Comparison of ENCODE assay signal across 10 cellular contexts in genomic region chr17:50051606-50052005, GRCh38. TPM values are rescaled to one million over a fixed set of nuclear protein-coding genes. Genes with fewer than 3 reads are reported as not detected.
DNase-seq lines count a peak whose midpoint lies in the region; ATAC-seq and TF ChIP-seq lines count a peak whose summit lies in the region.
"Had no signal": no experiment of that assay in that cellular context is flagged by ENCODE, and none has a peak within 500 bp of the region (broad histone marks: within the 10 kb centered on the region; RNA-seq: fewer than 3 reads in every experiment).

No MANE protein-coding gene starts in this region.

- no peak overlapping the region for H4K8ac ChIP-seq in mesendoderm (ENCODE audit: low read depth, low read length)

- H3K4ac ChIP-seq in mesendoderm (ENCODE audit: low read depth, low read length), result peak overlapping the region; percentile 82

- H3K18ac ChIP-seq in mesendoderm (ENCODE audit: low read length), result peak overlapping the region; percentile 31

- DNase-seq in CD14-positive monocyte (ENCODE audit: low spot score) (peak; percentile 14), mesendoderm (no peak), DMS 273 treated with DMSO at 0.1 percent for 48 hours (lab: John Stamatoyannopoulos, UW) (no peak), GM03348 (ENCODE audit: low spot score) (no peak), GF-D8 (lab: John Stamatoyannopoulos, UW) (no peak), NK-92 (lab: John Stamatoyannopoulos, UW; ENCODE audit: unreplicated experiment) (no peak)
- no peak for DNase-seq in activated naive CD8-positive, alpha-beta T cell treated with anti-CD3 and anti-CD28 coated beads, Interleukin-2, amount 10 ng/mL, durations not matched to agents 7 days and 5 days
- DNase-seq: sigmoid colon had no signal

- H3K4me2 ChIP-seq in mesendoderm (ENCODE audit: low read length), result no peak overlapping the region

- no peak for ATAC-seq in activated naive CD8-positive, alpha-beta T cell treated with anti-CD3 and anti-CD28 coated beads, Interleukin-2, amount 10 ng/mL, durations not matched to agents 7 days and 5 days (ENCODE audit: low read depth)

- H3K56ac ChIP-seq in mesendoderm (ENCODE audit: low read length), result peak overlapping the region; percentile 11

- POLR2A ChIA-PET in activated naive CD8-positive, alpha-beta T cell treated with anti-CD3 and anti-CD28 coated beads, Interleukin-2, amount 10 ng/mL, durations not matched to agents 7 days and 5 days (lab: Charles Lee), result no interaction called here

- H3K36me3 Mint-ChIP-seq in CD14-positive monocyte, result peaks cover 0 to 2% of the 10 kb centered on the region in 2 donors
- no peaks in the 10 kb centered on the region for H3K36me3 Mint-ChIP-seq in activated naive CD8-positive, alpha-beta T cell treated with anti-CD3 and anti-CD28 coated beads, Interleukin-2, amount 10 ng/mL, durations not matched to agents 7 days and 5 days

- peaks cover 46% of the 10 kb centered on the region for H3K4me1 ChIP-seq in HUES64 (ENCODE audit: insufficient read depth, low read length)
- H3K4me1 ChIP-seq in mesendoderm (ENCODE audit: control insufficient read depth, low read depth, low read length), result peaks cover 23% of the 10 kb centered on the region
- H3K4me1 ChIP-seq: HAP-1 had no signal

- H2BK5ac ChIP-seq in mesendoderm (ENCODE audit: low read length), result no peak overlapping the region

- H3K4me3 ChIP-seq in HUES64 (ENCODE audit: low read length) (no peak overlapping the region), mesendoderm (ENCODE audit: low read length) (no peak overlapping the region)
- H3K4me3 ChIP-seq: HAP-1, sigmoid colon had no signal

- H2BK120ac ChIP-seq in mesendoderm (ENCODE audit: low read depth, low read length), result peak overlapping the region; percentile 52

- intact Hi-C loops in CD14-positive monocyte (cut with micrococcal nuclease), result no loop called here

- peak overlapping the region; percentile 21 for H2AK5ac ChIP-seq in mesendoderm (ENCODE audit: low read length)

- no peaks in the 10 kb centered on the region for H3K9me3 ChIP-seq in HUES64 (ENCODE audit: insufficient read depth, low read depth, low read length)
- H3K9me3 ChIP-seq: HAP-1, sigmoid colon had no signal

- no peaks in the 10 kb centered on the region for H3K79me2 ChIP-seq in mesendoderm (ENCODE audit: control insufficient read depth, insufficient read depth, low read length)

- H3K9ac ChIP-seq in HUES64 (ENCODE audit: low read depth, low read length), result no peak overlapping the region
- H3K9ac ChIP-seq in mesendoderm (ENCODE audit: low read length), result no peak overlapping the region

- H3K4me1 Mint-ChIP-seq in CD14-positive monocyte, result peaks cover 21% of the 10 kb centered on the region
- peaks cover 39% of the 10 kb centered on the region for H3K4me1 Mint-ChIP-seq in activated naive CD8-positive, alpha-beta T cell treated with anti-CD3 and anti-CD28 coated beads, Interleukin-2, amount 10 ng/mL, durations not matched to agents 7 days and 5 days

- H3K27me3 Mint-ChIP-seq in CD14-positive monocyte (ENCODE audit: low read depth in 3 of 3), result peaks cover 39 to 53% (median 42%) of the 10 kb centered on the region in 3 donors
- peaks cover 4% of the 10 kb centered on the region for H3K27me3 Mint-ChIP-seq in activated naive CD8-positive, alpha-beta T cell treated with anti-CD3 and anti-CD28 coated beads, Interleukin-2, amount 10 ng/mL, durations not matched to agents 7 days and 5 days

- 87% methylated on average over 2 of the region's 2 CpGs for WGBS in HUES64
- WGBS in mesendoderm (ENCODE audit: extremely low coverage, insufficient coverage, low lambda C conversion rate), result no CpG with 5 or more reads among the region's 2 CpGs

- peaks cover 0 to 11% (median 4%) of the 10 kb centered on the region in 7 donors for H3K9me3 Mint-ChIP-seq in CD14-positive monocyte
- no peaks in the 10 kb centered on the region for H3K9me3 Mint-ChIP-seq in activated naive CD8-positive, alpha-beta T cell treated with anti-CD3 and anti-CD28 coated beads, Interleukin-2, amount 10 ng/mL, durations not matched to agents 7 days and 5 days

- no peak overlapping the region for H3K27ac Mint-ChIP-seq in CD14-positive monocyte
- peak overlapping the region; percentile 81 for H3K27ac Mint-ChIP-seq in activated naive CD8-positive, alpha-beta T cell treated with anti-CD3 and anti-CD28 coated beads, Interleukin-2, amount 10 ng/mL, durations not matched to agents 7 days and 5 days

- no peak overlapping the region for H2BK15ac ChIP-seq in mesendoderm (replicated peaks; ENCODE audit: low read depth)

- no peak overlapping the region for H4K5ac ChIP-seq in mesendoderm (ENCODE audit: low read length)

- H3K27me3 ChIP-seq in HUES64 (ENCODE audit: insufficient read depth, low read length), result peaks cover 4% of the 10 kb centered on the region; the same call in 1 of the 2 replicates
- H3K27me3 ChIP-seq in mesendoderm (ENCODE audit: insufficient read depth, low read length, poor library complexity), result no peaks in the 10 kb centered on the region
- H3K27me3 ChIP-seq: sigmoid colon had no signal

- H3K4me3 Mint-ChIP-seq in CD14-positive monocyte, result no peak overlapping the region
- H3K4me3 Mint-ChIP-seq in activated naive CD8-positive, alpha-beta T cell treated with anti-CD3 and anti-CD28 coated beads, Interleukin-2, amount 10 ng/mL, durations not matched to agents 7 days and 5 days, result peak overlapping the region; percentile 54

- no peak overlapping the region for H3K23ac ChIP-seq in mesendoderm (ENCODE audit: low read length)

- no peaks in the 10 kb centered on the region for H3K36me3 ChIP-seq in HUES64 (ENCODE audit: insufficient read depth, low read length)
- no peaks in the 10 kb centered on the region for H3K36me3 ChIP-seq in mesendoderm (ENCODE audit: control insufficient read depth, insufficient read depth, low read length)
- H3K36me3 ChIP-seq: HAP-1, sigmoid colon had no signal

- TF ChIP-seq CTCF in CD14-positive monocyte (IDR thresholded peaks at IDR 0.05), result no peak

- H3K79me1 ChIP-seq in mesendoderm (ENCODE audit: low read length), result no peaks in the 10 kb centered on the region

- H3K27ac ChIP-seq in HUES64 (ENCODE audit: low read depth, low read length) (peak overlapping the region; percentile 28; the same call in 1 of the 2 replicates), mesendoderm (ENCODE audit: low read depth, low read length) (peak overlapping the region; percentile 25)
- H3K27ac ChIP-seq: sigmoid colon had no signal

RNA-seq across cellular contexts. Expression of gene ITGA3, which starts 4.3 kb away (rescaled TPM):
- polyA plus RNA-seq in CD14-positive monocyte, result under 1 TPM in 1 of 2 donors, not detected in 1; 0.31 TPM
- polyA plus RNA-seq in HUES64 (2013, experiment 1 of 2), result 10.5 TPM
- polyA plus RNA-seq in HUES64 (2013, experiment 2 of 2), result 11.7 TPM
- 10 to 100 TPM in 1 of 2 experiments, 1 to 10 TPM in 1; 6.9 to 14.0 TPM for total RNA-seq in activated naive CD8-positive, alpha-beta T cell treated with anti-CD3 and anti-CD28 coated beads, Interleukin-2, amount 10 ng/mL, durations not matched to agents 7 days and 5 days
- 13.0 TPM for polyA plus RNA-seq in mesendoderm (2013, experiment 1 of 2)
- polyA plus RNA-seq in mesendoderm (2013, experiment 2 of 2), result 13.2 TPM

RNA-seq across cellular contexts. Expression of gene PDK2, which starts 43.5 kb away (rescaled TPM):
- 10 to 100 TPM; 15.9 to 23.4 TPM for polyA plus RNA-seq in CD14-positive monocyte
- 12.5 TPM for polyA plus RNA-seq in HUES64 (2013, experiment 1 of 2)
- polyA plus RNA-seq in HUES64 (2013, experiment 2 of 2), result 15.5 TPM
- 10 to 100 TPM; 24.1 to 26.4 TPM for total RNA-seq in activated naive CD8-positive, alpha-beta T cell treated with anti-CD3 and anti-CD28 coated beads, Interleukin-2, amount 10 ng/mL, durations not matched to agents 7 days and 5 days
- polyA plus RNA-seq in mesendoderm (2013, experiment 1 of 2), result 10.1 TPM
- polyA plus RNA-seq in mesendoderm (2013, experiment 2 of 2), result 11.8 TPM

RNA-seq across cellular contexts. Expression of gene DLX3, which starts 56.6 kb away (rescaled TPM):
- not detected for polyA plus RNA-seq in CD14-positive monocyte
- polyA plus RNA-seq in HUES64 (2013, experiment 1 of 2), result 0.40 TPM
- polyA plus RNA-seq in HUES64 (2013, experiment 2 of 2), result 0.32 TPM
- not detected for total RNA-seq in activated naive CD8-positive, alpha-beta T cell treated with anti-CD3 and anti-CD28 coated beads, Interleukin-2, amount 10 ng/mL, durations not matched to agents 7 days and 5 days
- polyA plus RNA-seq in mesendoderm (2013, experiment 1 of 2), result 0.13 TPM
- polyA plus RNA-seq in mesendoderm (2013, experiment 2 of 2), result 0.06 TPM
